In the genomic region with DNA sequence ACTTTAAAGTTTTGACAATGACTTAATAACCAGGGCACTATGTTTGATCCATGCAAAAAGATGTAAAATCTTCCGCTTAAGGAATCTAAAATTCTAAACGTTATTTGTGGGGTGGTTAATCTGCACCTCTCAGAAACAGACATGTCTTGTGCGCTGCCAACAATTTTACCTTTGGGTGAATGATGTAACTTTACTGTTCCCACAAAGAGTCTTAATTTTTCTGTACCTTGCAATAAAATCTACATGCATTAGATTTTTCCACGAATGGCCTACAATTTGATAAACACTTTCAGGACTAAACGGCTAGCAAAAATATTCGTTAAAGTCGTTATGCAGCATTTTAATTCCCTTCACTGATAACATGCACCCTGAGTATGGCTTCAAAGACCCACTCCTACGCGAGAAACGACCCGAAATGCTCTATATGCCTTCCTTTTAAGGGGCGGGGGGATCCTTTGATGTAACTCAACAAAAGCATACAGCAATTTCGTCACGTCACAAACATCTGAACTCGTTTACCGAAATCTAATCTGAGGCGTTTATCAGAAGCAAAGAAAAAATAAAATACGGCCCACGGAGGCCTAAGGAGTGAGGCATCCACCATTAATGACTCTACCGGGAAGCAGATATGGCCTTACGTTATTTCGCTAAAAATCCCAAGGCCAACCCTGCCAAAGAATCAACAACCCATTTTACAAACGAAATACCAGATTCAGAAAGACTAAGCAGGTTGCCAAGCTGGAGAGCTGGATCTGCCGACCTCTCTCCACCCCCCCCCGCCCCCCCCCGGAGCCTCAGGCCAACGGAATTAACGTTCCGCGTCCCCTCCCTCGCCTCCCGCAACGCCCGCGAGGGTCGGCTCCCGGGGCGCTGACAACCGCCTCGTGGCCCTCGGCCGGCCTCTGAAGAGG, we compare ENCODE assay signal across 8 cellular contexts. TPM values are rescaled to one million over a fixed set of nuclear protein-coding genes. Genes with fewer than 3 reads are reported as not detected.
DNase-seq lines count a peak whose midpoint lies in the region; ATAC-seq and TF ChIP-seq lines count a peak whose summit lies in the region.

No MANE protein-coding gene starts in this region.

- in situ Hi-C loops in KBM-7 (cut with MboI; ENCODE audit: low pct_unique_long_range_greater_than_20kb, low sequenced_read_pairs): no loop called here

- POLR2A ChIA-PET in A673 (lab: Charles Lee; ENCODE audit: low non-redundant PET): no interaction called here

- H2AFZ ChIP-seq in osteoblast (ENCODE audit: low read length): peak overlapping the region; percentile 99

- H3K4me1 Mint-ChIP-seq in activated T-cell treated with anti-CD3 and anti-CD28 coated beads, Interleukin-2, amount 50 U/mL, for 24 hours (ENCODE audit: low read depth): peaks cover 61% of the 10 kb centered on the region

- H3K27me3 ChIP-seq in A673 (replicated peaks; ENCODE audit: insufficient read depth, low read depth, low read length, poor library complexity) (no peaks in the 10 kb centered on the region), osteoblast (ENCODE audit: insufficient read depth, low read length) (no peaks in the 10 kb centered on the region)

- H3K27me3 Mint-ChIP-seq in activated T-cell treated with anti-CD3 and anti-CD28 coated beads, Interleukin-2, amount 50 U/mL, for 24 hours: no peaks in the 10 kb centered on the region

- H3K4me2 ChIP-seq in osteoblast (ENCODE audit: insufficient read depth, low read length): peak overlapping the region; percentile 96

- H3K27ac ChIP-seq in A673 (ENCODE audit: low read depth, low read length, poor library complexity, severe bottlenecking) (peak overlapping the region; percentile 99), osteoblast (ENCODE audit: low read depth, low read length) (peak overlapping the region; percentile 98)

- H3K36me3 Mint-ChIP-seq in activated T-cell treated with anti-CD3 and anti-CD28 coated beads, Interleukin-2, amount 50 U/mL, for 24 hours (ENCODE audit: low read depth): peaks cover 69% of the 10 kb centered on the region

- H3K36me3 ChIP-seq in A673 (ENCODE audit: insufficient read depth, low read length, poor library complexity, severe bottlenecking) (peaks cover 33% of the 10 kb centered on the region), osteoblast (ENCODE audit: insufficient read depth, low read length) (peaks cover 27% of the 10 kb centered on the region)

- intact Hi-C loops in A673 (cut with micrococcal nuclease; ENCODE audit: unreplicated experiment): loop anchor here (10.0 kb wide), 1 partner anchor 274 kb away; the partner anchor contains the start of gene SLC30A5

- ATAC-seq in GM18517 (IDR thresholded peaks at IDR 0.05; ENCODE audit: unreplicated experiment) (peak; percentile 16), GM21528 (IDR thresholded peaks at IDR 0.05; ENCODE audit: low FRiP score, unreplicated experiment) (no peak)

- BruUV-seq in A673 (replicated peaks; lab: Mats Ljungman, UMichigan): TSS peak; percentile 67

- H3K27ac Mint-ChIP-seq in activated T-cell treated with anti-CD3 and anti-CD28 coated beads, Interleukin-2, amount 50 U/mL, for 24 hours: peak overlapping the region; percentile 98

- H4K20me1 ChIP-seq in osteoblast (ENCODE audit: insufficient read depth, low read length): peaks cover 15% of the 10 kb centered on the region

- H3K4me3 ChIP-seq in A673 (ENCODE audit: low read depth, low read length, poor library complexity, severe bottlenecking): peak overlapping the region; percentile 65
- H3K4me3 ChIP-seq in fibroblast of the aortic adventitia (ENCODE audit: low read depth, low read length): peak overlapping the region; percentile 94
- H3K4me3 ChIP-seq in osteoblast (ENCODE audit: insufficient read depth, low read length): peak overlapping the region; percentile 95

- TF ChIP-seq CTCF in A673 (conservative IDR thresholded peaks at IDR 0.05; ENCODE audit: low read depth, low read length) (no peak), fibroblast of the aortic adventitia (IDR thresholded peaks at IDR 0.05; ENCODE audit: insufficient read depth, low read length) (no peak), osteoblast (IDR thresholded peaks at IDR 0.05; ENCODE audit: extremely low read depth, low read depth, low read length) (no peak)

- CTCF ChIA-PET in A673 (lab: Charles Lee): no interaction called here

- peak overlapping the region; percentile 96 for H3K4me3 Mint-ChIP-seq in activated T-cell treated with anti-CD3 and anti-CD28 coated beads, Interleukin-2, amount 50 U/mL, for 24 hours

- no peaks in the 10 kb centered on the region for H3K9me3 Mint-ChIP-seq in activated T-cell treated with anti-CD3 and anti-CD28 coated beads, Interleukin-2, amount 50 U/mL, for 24 hours

- DNase-seq in A673 (ENCODE audit: low spot score) (peak; percentile 48), KBM-7 (peak; percentile 53), fibroblast of the aortic adventitia (ENCODE audit: low read depth) (peak; percentile 61), osteoblast (ENCODE audit: insufficient read length, low spot score, missing footprints) (no peak)
- DNase-seq in activated T-cell treated with anti-CD3 and anti-CD28 coated beads, Interleukin-2, amount 50 U/mL, for 24 hours: no peak
- no peak for DNase-seq in NK-92 treated with Interleukin-12 subunit alpha and Interleukin-12 subunit beta, amount 100 ng/mL, for 24 hours (lab: John Stamatoyannopoulos, UW)

- H3K4me1 ChIP-seq in A673 (ENCODE audit: insufficient read depth, low read length, poor library complexity, severe bottlenecking): peaks cover 11% of the 10 kb centered on the region
- H3K4me1 ChIP-seq in osteoblast (ENCODE audit: insufficient read depth, low read length): peaks cover 21% of the 10 kb centered on the region

- no peaks in the 10 kb centered on the region for H3K9me3 ChIP-seq in A673 (ENCODE audit: low read depth, low read length, poor library complexity, severe bottlenecking)
- H3K9me3 ChIP-seq in osteoblast (ENCODE audit: low read depth, low read length): no peaks in the 10 kb centered on the region

- peaks cover 84% of the 10 kb centered on the region for H3K79me2 ChIP-seq in osteoblast (ENCODE audit: insufficient read depth, low read length)

RNA-seq across cellular contexts. Expression of gene AK6, which starts 0.6 kb away (rescaled TPM):
- total RNA-seq in A673 (2021): 69.4 and 97.5 TPM in 2 replicates
- total RNA-seq in fibroblast of the aortic adventitia (ENCODE audit: low replicate concordance): 47.3 and 55.2 TPM in 2 replicates
- 13.6 and 19.9 TPM in 2 replicates for total RNA-seq in osteoblast

RNA-seq across cellular contexts. Expression of gene TAF9, which starts 0.6 kb away (rescaled TPM):
- 77.2 and 91.4 TPM in 2 replicates for total RNA-seq in A673 (2021)
- total RNA-seq in fibroblast of the aortic adventitia (ENCODE audit: low replicate concordance): 29.3 and 86.2 TPM in 2 replicates
- 84.7 and 85.2 TPM in 2 replicates for total RNA-seq in osteoblast

RNA-seq across cellular contexts. Expression of gene RAD17, which starts 0.9 kb away (rescaled TPM):
- 19.3 and 27.1 TPM in 2 replicates for total RNA-seq in A673 (2021)
- 26.1 and 28.6 TPM in 2 replicates for total RNA-seq in fibroblast of the aortic adventitia (ENCODE audit: low replicate concordance)
- total RNA-seq in osteoblast: 26.8 and 30.6 TPM in 2 replicates

RNA-seq across cellular contexts. Expression of gene CCDC125, which starts 36.1 kb away (rescaled TPM):
- total RNA-seq in A673 (2021) (7.4 and 9.4 TPM in 2 replicates), fibroblast of the aortic adventitia (ENCODE audit: low replicate concordance) (8.8 and 9.6 TPM in 2 replicates), osteoblast (6.5 and 8.7 TPM in 2 replicates)

RNA-seq across cellular contexts. Expression of gene MARVELD2, which starts 46.2 kb away (rescaled TPM):
- total RNA-seq in A673 (2021): 0.32 and 0.39 TPM in 2 replicates
- 0.63 and 0.65 TPM in 2 replicates for total RNA-seq in fibroblast of the aortic adventitia (ENCODE audit: low replicate concordance)
- 7.7 and 9.4 TPM in 2 replicates for total RNA-seq in osteoblast

Comparison
In these comparisons a context has a peak if more than half of its experiments do, and no peak if none do; other contexts are left out.
1. DNase-seq: peak in A673 (single experiment), KBM-7 (single experiment) and fibroblast of the aortic adventitia (single experiment); none in activated T-cell treated with anti-CD3 and anti-CD28 coated beads, Interleukin-2, amount 50 U/mL, for 24 hours (single experiment), osteoblast (single experiment) and NK-92 treated with Interleukin-12 subunit alpha and Interleukin-12 subunit beta, amount 100 ng/mL, for 24 hours (single experiment).
2. Peak in every context shown above with its lines, with median percentiles within 50 percentile points of each other: H3K4me3 ChIP-seq.